Comparison of ENCODE assay signal across 8 cellular contexts in the genomic region with DNA sequence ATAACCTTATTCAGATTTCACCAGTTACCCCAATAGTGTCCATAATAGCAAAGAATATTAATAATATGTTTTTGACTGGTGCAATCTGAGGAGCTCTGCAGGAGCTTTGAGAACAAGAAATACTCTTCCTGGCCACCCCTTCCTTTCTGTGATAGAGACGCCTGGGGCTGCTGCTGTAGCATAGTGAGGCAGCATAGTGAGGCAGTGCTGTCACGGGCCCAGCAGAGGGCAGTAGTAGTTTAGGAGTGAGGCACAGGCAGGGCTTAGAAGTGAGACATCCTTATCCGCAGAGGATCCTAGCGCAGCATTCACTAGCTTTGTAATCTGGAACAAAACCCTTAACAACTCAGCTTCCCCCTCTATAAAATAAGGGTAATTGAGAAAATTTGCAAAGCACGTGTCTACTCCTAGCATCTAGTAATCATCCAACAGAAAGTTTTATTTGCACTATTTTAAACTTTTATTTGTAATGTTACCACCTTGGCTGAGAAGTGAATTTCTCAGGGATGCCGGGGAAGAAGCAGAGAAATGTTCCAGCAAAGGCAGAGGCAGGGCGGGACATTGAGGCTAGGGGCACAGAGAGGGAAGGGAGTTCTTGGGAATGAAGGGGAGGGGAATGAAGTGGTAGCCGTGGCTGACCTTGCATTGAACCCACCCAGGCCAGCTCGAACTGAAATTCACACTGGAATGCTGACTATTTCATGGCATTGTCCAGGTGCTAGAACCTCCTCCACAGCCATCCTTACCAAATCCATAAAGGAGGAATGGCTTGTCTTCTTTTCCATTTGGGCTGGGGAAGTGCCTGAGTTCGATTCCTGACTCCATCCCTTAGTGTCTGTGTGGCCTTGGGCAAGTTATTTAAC.
DNase-seq lines count a peak whose midpoint lies in the region; ATAC-seq and TF ChIP-seq lines count a peak whose summit lies in the region.

No MANE protein-coding gene starts in this region.

- no peak overlapping the region for H3K9ac ChIP-seq in SU-DHL-6 (ENCODE audit: low read length)

- no peak for TF ChIP-seq POLR2A in heart left ventricle (IDR thresholded peaks at IDR 0.05)

- H3K9me3 ChIP-seq in SU-DHL-6 (ENCODE audit: insufficient read depth, low read length) (no peaks in the 10 kb centered on the region), heart left ventricle (no peaks in the 10 kb centered on the region)

- no peaks in the 10 kb centered on the region for H3K9me2 ChIP-seq in SU-DHL-6 (replicated peaks; ENCODE audit: insufficient read depth, low read length)

- WGBS in heart left ventricle, 4 donors, result 33 to 37% (median 36%) methylated on average over 10 of the region's 10 CpGs

- H3K79me2 ChIP-seq in SU-DHL-6 (ENCODE audit: insufficient read depth, low read length), result no peaks in the 10 kb centered on the region

- peak; percentile 80 for DNase-seq in GM12865 (ENCODE audit: low read depth)
- peak; percentile 49 for DNase-seq in NCI-H1092 (lab: John Stamatoyannopoulos, UW)
- DNase-seq in activated naive CD8-positive, alpha-beta T cell treated with anti-CD3 and anti-CD28 coated beads, Interleukin-2, amount 50 U/mL, for 16 hours (ENCODE audit: low read depth, low spot score), result peak; percentile 16
- peak; percentile 55 to 77 (median 73) for DNase-seq in heart left ventricle
- peak; percentile 80 for DNase-seq in putamen (ENCODE audit: low spot score)

- intact Hi-C loops in heart left ventricle (cut with DNase I), result loop anchor here in 8 of 10 donors (1.0 to 5.0 kb wide), 4 partner anchors 241 to 243 kb away; no protein-coding TSS in a partner anchor

- no peaks in the 10 kb centered on the region for H3F3A ChIP-seq in SU-DHL-6 (ENCODE audit: insufficient read depth)

- H3K27me3 ChIP-seq in SU-DHL-6 (ENCODE audit: low read length) (no peaks in the 10 kb centered on the region), heart left ventricle (no peaks in the 10 kb centered on the region)

- no peaks in the 10 kb centered on the region for H4K20me1 ChIP-seq in SU-DHL-6 (ENCODE audit: low read depth, low read length)

- ATAC-seq in HG02571 (IDR thresholded peaks at IDR 0.05; ENCODE audit: unreplicated experiment) (peak; percentile 82), heart left ventricle (peak; percentile 59 to 92 (median 88)), HG02970 (IDR thresholded peaks at IDR 0.05; ENCODE audit: low FRiP score, unreplicated experiment) (no peak)

- H3K27ac ChIP-seq in SU-DHL-6 (ENCODE audit: low read depth, low read length), result no peak overlapping the region
- no peak overlapping the region for H3K27ac ChIP-seq in heart left ventricle

- peaks cover 0 to 24% (median 0%) of the 10 kb centered on the region in 12 donors for H3K4me1 ChIP-seq in heart left ventricle

- H2AFZ ChIP-seq in SU-DHL-6 (ENCODE audit: low read depth, low read length, severe bottlenecking), result no peak overlapping the region

- H3K4me3 ChIP-seq in GM12865 (ENCODE audit: low read depth, low read length), result no peak overlapping the region
- H3K4me3 ChIP-seq in SU-DHL-6 (ENCODE audit: insufficient read depth, low read length, poor library complexity, severe bottlenecking), result no peak overlapping the region
- no peak overlapping the region for H3K4me3 ChIP-seq in heart left ventricle

- H3K36me3 ChIP-seq in SU-DHL-6 (ENCODE audit: low read length) (no peaks in the 10 kb centered on the region), heart left ventricle (peaks cover 0 to 26% (median 3%) of the 10 kb centered on the region in 9 donors)

- H3K4me2 ChIP-seq in SU-DHL-6 (ENCODE audit: low read depth, low read length, poor library complexity, severe bottlenecking), result no peak overlapping the region

- TF ChIP-seq CTCF in GM12865 (IDR thresholded peaks at IDR 0.05; ENCODE audit: insufficient read depth, low read depth, low read length, missing control alignments), result peak; percentile 87
- peak; percentile 95 for TF ChIP-seq CTCF in SU-DHL-6 (IDR thresholded peaks at IDR 0.05; ENCODE audit: insufficient read depth, low read length, poor library complexity, severe bottlenecking)
- peak; percentile 75 to 93 (median 86) for TF ChIP-seq CTCF in heart left ventricle (IDR thresholded peaks at IDR 0.05)

Comparison
In these comparisons a context has a peak if more than half of its experiments do, and no peak if none do; other contexts are left out.
1. DNase-seq: peak in every context shown above with its lines; median percentile 80 in GM12865; 80 in putamen; 73 in heart left ventricle; 49 in NCI-H1092; 16 in activated naive CD8-positive, alpha-beta T cell treated with anti-CD3 and anti-CD28 coated beads, Interleukin-2, amount 50 U/mL, for 16 hours.